29 cellular contexts compared by ENCODE assay signal in genomic region chr1:153119491-153119971, GRCh38. TPM values are rescaled to one million over a fixed set of nuclear protein-coding genes. Genes with fewer than 3 reads are reported as not detected.
DNase-seq lines count a peak whose midpoint lies in the region; ATAC-seq and TF ChIP-seq lines count a peak whose summit lies in the region.
"Had no signal": no experiment of that assay in that cellular context is flagged by ENCODE, and none has a peak within 500 bp of the region (broad histone marks: within the 10 kb centered on the region; RNA-seq: fewer than 3 reads in every experiment).

No MANE protein-coding gene starts in this region.

- DNase-seq in cardiac muscle cell (ENCODE audit: low read depth in 1 of 2, low spot score in 1 of 2) (peak in 1 of 2 donors; percentile 6), cardiac septum (ENCODE audit: low spot score) (no peak), PC-3 (no peak), foreskin keratinocyte (no peak), type B pancreatic cell (ENCODE audit: extremely low spot score, unreplicated experiment) (no peak), nucleus accumbens (lab: John Stamatoyannopoulos, UW) (no peak)
- no peak for DNase-seq in central memory CD4-positive, alpha-beta T cell
- DNase-seq: activated CD8-positive, alpha-beta T cell treated with anti-CD3 and anti-CD28 coated beads, Interleukin-2, amount 10 ng/mL, durations not matched to agents 7 days and 5 days; CD4-positive, alpha-beta memory T cell; H7; heart right ventricle; kidney; midbrain; naive B cell; NCI-H2107; NCI-H510A treated with DMSO at 0.1 percent for 48 hours; SHP77; stimulated activated CD4-positive, alpha-beta T cell treated with anti-CD3 and anti-CD28 coated beads, Interleukin-4, amount 100 ng/mL, for 1 hour; trophoblast cell had no signal

- H3K36me3 ChIP-seq in cardiac muscle cell (no peaks in the 10 kb centered on the region), PC-3 (ENCODE audit: low read depth, low read length) (no peaks in the 10 kb centered on the region)
- H3K36me3 ChIP-seq: heart right ventricle had no signal

- H3K27me3 ChIP-seq in cardiac muscle cell, result no peaks in the 10 kb centered on the region
- H3K27me3 ChIP-seq in PC-3 (ENCODE audit: low read length), result peaks cover 4% of the 10 kb centered on the region; the same call in 1 of the 2 replicates
- H3K27me3 ChIP-seq in foreskin keratinocyte, result no peaks in the 10 kb centered on the region

- peak overlapping the region; percentile 7 for H3K27ac Mint-ChIP-seq in type B pancreatic cell
- H3K27ac Mint-ChIP-seq: activated CD8-positive, alpha-beta T cell treated with anti-CD3 and anti-CD28 coated beads, Interleukin-2, amount 10 ng/mL, durations not matched to agents 7 days and 5 days; activated naive CD4-positive, alpha-beta T cell treated with anti-CD3 and anti-CD28 coated beads, Interleukin-2, amount 50 U/mL, for 24 hours; activated T-helper 2 cell treated with anti-CD3 and anti-CD28 coated beads, Interferon-gamma antibody, Interleukin-2, Interleukin-4, amounts not matched to agents 10 μg/mL and 5 μg/mL and 100 μg/mL, durations not matched to agents 14 hours and 24 hours and 36 hours; CD4-positive, alpha-beta memory T cell; naive B cell had no signal

- H3K4me3 ChIP-seq in cardiac muscle cell (no peak overlapping the region), PC-3 (ENCODE audit: low read length) (no peak overlapping the region)
- H3K4me3 ChIP-seq: coronary artery, heart right ventricle had no signal

- peak overlapping the region; percentile 55 for H3K27ac ChIP-seq in cardiac muscle cell
- no peak overlapping the region for H3K27ac ChIP-seq in PC-3 (ENCODE audit: low read length)
- H3K27ac ChIP-seq in foreskin keratinocyte, result peak overlapping the region; percentile 8
- H3K27ac ChIP-seq: coronary artery, heart right ventricle had no signal

- BruUV-seq in PC-3 (replicated peaks; lab: Mats Ljungman, UMichigan), result no TSS peak

- H3K4me1 ChIP-seq in cardiac muscle cell (ENCODE audit: low read depth), result peaks cover 2% of the 10 kb centered on the region
- peaks cover 20% of the 10 kb centered on the region for H3K4me1 ChIP-seq in PC-3 (ENCODE audit: insufficient read depth, low read length)
- peaks cover 9% of the 10 kb centered on the region for H3K4me1 ChIP-seq in foreskin keratinocyte
- H3K4me1 ChIP-seq: heart right ventricle had no signal

- no peaks in the 10 kb centered on the region for H3K9me2 ChIP-seq in PC-3 (replicated peaks; ENCODE audit: low read length)

- no peaks in the 10 kb centered on the region for H3F3A ChIP-seq in PC-3 (ENCODE audit: low read length, unreplicated experiment)

- peaks cover 6% of the 10 kb centered on the region for H3K9me3 Mint-ChIP-seq in type B pancreatic cell
- H3K9me3 Mint-ChIP-seq: activated naive CD4-positive, alpha-beta T cell treated with anti-CD3 and anti-CD28 coated beads, Interleukin-2, amount 50 U/mL, for 24 hours; activated T-helper 2 cell treated with anti-CD3 and anti-CD28 coated beads, Interferon-gamma antibody, Interleukin-2, Interleukin-4, amounts not matched to agents 10 μg/mL and 5 μg/mL and 100 μg/mL, durations not matched to agents 14 hours and 24 hours and 36 hours had no signal

- TF ChIP-seq CTCF in cardiac muscle cell (IDR thresholded peaks at IDR 0.05; ENCODE audit: low read depth, low read length) (no peak), PC-3 (conservative IDR thresholded peaks at IDR 0.05; ENCODE audit: low read depth, low read length) (no peak), foreskin keratinocyte (conservative IDR thresholded peaks at IDR 0.05) (no peak), type B pancreatic cell (conservative IDR thresholded peaks at IDR 0.05) (no peak)

- peaks cover 10% of the 10 kb centered on the region for H3K4me1 Mint-ChIP-seq in type B pancreatic cell (ENCODE audit: unreplicated experiment)
- H3K4me1 Mint-ChIP-seq: activated naive CD4-positive, alpha-beta T cell treated with anti-CD3 and anti-CD28 coated beads, Interleukin-2, amount 50 U/mL, for 24 hours; CD4-positive, alpha-beta memory T cell; naive B cell had no signal

- no peak overlapping the region for H3K9ac ChIP-seq in PC-3 (ENCODE audit: low read length)

- no peaks in the 10 kb centered on the region for H3K27me3 Mint-ChIP-seq in type B pancreatic cell

- no peak overlapping the region for H3K4me3 Mint-ChIP-seq in type B pancreatic cell
- H3K4me3 Mint-ChIP-seq: activated CD8-positive, alpha-beta T cell treated with anti-CD3 and anti-CD28 coated beads, Interleukin-2, amount 10 ng/mL, durations not matched to agents 7 days and 5 days; activated naive CD4-positive, alpha-beta T cell treated with anti-CD3 and anti-CD28 coated beads, Interleukin-2, amount 50 U/mL, for 24 hours; CD4-positive, alpha-beta memory T cell; naive B cell had no signal

- ATAC-seq in PC-3 (no peak), foreskin keratinocyte (no peak), GM18511 (IDR thresholded peaks at IDR 0.05; ENCODE audit: unreplicated experiment) (no peak)
- ATAC-seq: activated CD8-positive, alpha-beta T cell treated with anti-CD3 and anti-CD28 coated beads, Interleukin-2, amount 10 ng/mL, durations not matched to agents 7 days and 5 days; esophagus mucosa; heart right ventricle; Panc1 had no signal

- no peaks in the 10 kb centered on the region for H3K36me3 Mint-ChIP-seq in type B pancreatic cell
- H3K36me3 Mint-ChIP-seq: CD4-positive, alpha-beta memory T cell had no signal

- H4K20me1 ChIP-seq in PC-3 (ENCODE audit: low read length), result no peaks in the 10 kb centered on the region

- H3K9me3 ChIP-seq in cardiac muscle cell (ENCODE audit: low read depth) (no peaks in the 10 kb centered on the region), PC-3 (ENCODE audit: low read length) (no peaks in the 10 kb centered on the region)

- intact Hi-C loops in cardiac septum (cut with DNase I), result no loop called here
- intact Hi-C loops in PC-3 (cut with micrococcal nuclease), result no loop called here

- CTCF ChIA-PET in PC-3 (lab: Charles Lee), result no interaction called here

- POLR2A ChIA-PET in PC-3 (lab: Charles Lee; ENCODE audit: unreplicated experiment), result no interaction called here

- H3K4me2 ChIP-seq in PC-3 (ENCODE audit: low read length), result no peak overlapping the region

- no peaks in the 10 kb centered on the region for H3K79me2 ChIP-seq in PC-3 (ENCODE audit: low read length)

- 0 out of 2 replicates have a peak overlapping the region, but pooled peaks have one; percentile 18 for H2AFZ ChIP-seq in PC-3 (ENCODE audit: low read length)

RNA-seq across cellular contexts. Expression of gene SPRR2F, which starts 6.2 kb away (rescaled TPM):
- total RNA-seq in cardiac muscle cell (2.9 and 5.1 TPM in 2 replicates), cardiac septum (not detected), PC-3 (2014; rRNA removed) (not detected in 2 replicates), foreskin keratinocyte (not detected in 2 replicates), type B pancreatic cell (ENCODE audit: low replicate concordance) (2.5 and 5.1 TPM in 2 replicates)
- polyA plus RNA-seq in cardiac muscle cell (13.9 and 25.7 TPM in 2 replicates), foreskin keratinocyte (not detected in 2 replicates)
- total RNA-seq: activated CD8-positive, alpha-beta T cell treated with anti-CD3 and anti-CD28 coated beads, Interleukin-2, amount 10 ng/mL, durations not matched to agents 7 days and 5 days; activated T-helper 2 cell treated with anti-CD3 and anti-CD28 coated beads, Interferon-gamma antibody, Interleukin-2, Interleukin-4, amounts not matched to agents 10 μg/mL and 5 μg/mL and 100 μg/mL, durations not matched to agents 14 hours and 24 hours and 36 hours; bronchial epithelial cell; CD4-positive, alpha-beta memory T cell; Daoy; fibroblast of villous mesenchyme; H7; heart right ventricle; kidney; T-helper 2 cell treated with Interferon-gamma antibody and Interleukin-4, amounts not matched to agents 100 ng/mL and 5 ng/mL, for 36 hours had no signal
- polyA plus RNA-seq: CD4-positive, alpha-beta memory T cell; heart right ventricle had no signal

RNA-seq across cellular contexts. Expression of gene SPRR2E, which starts 25.2 kb away (rescaled TPM):
- total RNA-seq in cardiac muscle cell, result not detected in 2 replicates
- polyA plus RNA-seq in cardiac muscle cell, result not detected in 2 replicates
- not detected for total RNA-seq in cardiac septum
- total RNA-seq in PC-3 (2014; rRNA removed), result not detected in 2 replicates
- total RNA-seq in foreskin keratinocyte, result 3.5 and 5.9 TPM in 2 replicates
- polyA plus RNA-seq in foreskin keratinocyte, result 3.4 and 4.3 TPM in 2 replicates
- not detected in 2 replicates for total RNA-seq in type B pancreatic cell (ENCODE audit: low replicate concordance)
- total RNA-seq: activated CD8-positive, alpha-beta T cell treated with anti-CD3 and anti-CD28 coated beads, Interleukin-2, amount 10 ng/mL, durations not matched to agents 7 days and 5 days; activated T-helper 2 cell treated with anti-CD3 and anti-CD28 coated beads, Interferon-gamma antibody, Interleukin-2, Interleukin-4, amounts not matched to agents 10 μg/mL and 5 μg/mL and 100 μg/mL, durations not matched to agents 14 hours and 24 hours and 36 hours; CD4-positive, alpha-beta memory T cell; Daoy; fibroblast of villous mesenchyme; H7; heart right ventricle; kidney; T-helper 2 cell treated with Interferon-gamma antibody and Interleukin-4, amounts not matched to agents 100 ng/mL and 5 ng/mL, for 36 hours had no signal
- polyA plus RNA-seq: CD4-positive, alpha-beta memory T cell had no signal

RNA-seq across cellular contexts. Expression of gene SPRR2G, which starts 31.2 kb away (rescaled TPM):
- not detected in 2 replicates for total RNA-seq in cardiac muscle cell
- not detected in 2 replicates for polyA plus RNA-seq in cardiac muscle cell
- total RNA-seq in cardiac septum, result not detected
- total RNA-seq in PC-3 (2014; rRNA removed), result not detected in 2 replicates
- 2.7 and 3.1 TPM in 2 replicates for total RNA-seq in foreskin keratinocyte
- 1.4 and 2.9 TPM in 2 replicates for polyA plus RNA-seq in foreskin keratinocyte
- total RNA-seq in type B pancreatic cell (ENCODE audit: low replicate concordance), result not detected in 2 replicates
- total RNA-seq: activated CD8-positive, alpha-beta T cell treated with anti-CD3 and anti-CD28 coated beads, Interleukin-2, amount 10 ng/mL, durations not matched to agents 7 days and 5 days; activated T-helper 2 cell treated with anti-CD3 and anti-CD28 coated beads, Interferon-gamma antibody, Interleukin-2, Interleukin-4, amounts not matched to agents 10 μg/mL and 5 μg/mL and 100 μg/mL, durations not matched to agents 14 hours and 24 hours and 36 hours; bronchial epithelial cell; CD4-positive, alpha-beta memory T cell; Daoy; fibroblast of villous mesenchyme; H7; heart right ventricle; kidney; T-helper 2 cell treated with Interferon-gamma antibody and Interleukin-4, amounts not matched to agents 100 ng/mL and 5 ng/mL, for 36 hours had no signal
- polyA plus RNA-seq: CD4-positive, alpha-beta memory T cell; heart right ventricle had no signal

RNA-seq across cellular contexts. Expression of gene SPRR2B, which starts 48.1 kb away (rescaled TPM):
- total RNA-seq in cardiac muscle cell (not detected in 2 replicates), cardiac septum (not detected), PC-3 (2014; rRNA removed) (not detected in 2 replicates), foreskin keratinocyte (0.18 TPM in 1 of 2 replicates, not detected in the other), type B pancreatic cell (ENCODE audit: low replicate concordance) (not detected in 2 replicates)
- polyA plus RNA-seq in cardiac muscle cell (not detected in 2 replicates), foreskin keratinocyte (0.21 TPM in 1 of 2 replicates, not detected in the other)
- total RNA-seq: activated CD8-positive, alpha-beta T cell treated with anti-CD3 and anti-CD28 coated beads, Interleukin-2, amount 10 ng/mL, durations not matched to agents 7 days and 5 days; activated T-helper 2 cell treated with anti-CD3 and anti-CD28 coated beads, Interferon-gamma antibody, Interleukin-2, Interleukin-4, amounts not matched to agents 10 μg/mL and 5 μg/mL and 100 μg/mL, durations not matched to agents 14 hours and 24 hours and 36 hours; bronchial epithelial cell; CD4-positive, alpha-beta memory T cell; Daoy; fibroblast of villous mesenchyme; H7; heart right ventricle; kidney; T-helper 2 cell treated with Interferon-gamma antibody and Interleukin-4, amounts not matched to agents 100 ng/mL and 5 ng/mL, for 36 hours had no signal
- polyA plus RNA-seq: CD4-positive, alpha-beta memory T cell; heart right ventricle had no signal
